In the genomic region with DNA sequence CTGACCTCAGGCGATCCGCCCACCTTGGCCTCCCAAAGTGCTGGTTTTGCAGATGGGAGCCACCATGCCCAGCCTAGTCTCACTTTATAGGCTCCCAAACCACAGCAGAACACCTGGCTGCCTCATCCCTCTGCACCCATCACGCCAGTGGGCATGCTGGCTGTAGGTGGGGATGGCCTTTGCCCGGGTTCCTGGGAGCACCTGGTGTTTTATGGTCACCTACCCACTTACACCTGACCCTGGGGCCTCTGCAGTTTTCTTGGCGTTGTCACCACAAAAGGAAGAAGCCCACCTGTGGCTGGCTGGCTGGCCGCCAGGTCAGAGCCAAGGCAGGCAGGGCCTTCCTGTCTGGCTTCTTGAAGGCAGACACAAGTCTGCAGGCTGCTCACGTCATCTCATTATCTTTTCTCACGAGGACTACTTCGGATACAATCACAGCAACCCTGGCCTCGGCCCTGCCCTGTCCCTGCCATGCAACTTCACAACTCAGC, we compare ENCODE assay signal across 2 cellular contexts.
TF ChIP-seq lines count a peak whose summit lies in the region.

No MANE protein-coding gene starts in this region.

TF ChIP-seq in HEK293, 187 proteins besides CTCF, POLR2A, EP300 and RAD21:
- TF ChIP-seq SCRT2 (tag by site-specific recombination; IDR thresholded peaks at IDR 0.05) (peak; percentile 88), ZIC2 (tag by site-specific recombination; IDR thresholded peaks at IDR 0.05) (peak; percentile 32), ZFHX2 (tag by site-specific recombination; conservative IDR thresholded peaks at IDR 0.05) (0 out of 2 replicates have a peak, but pooled peaks have one; percentile 20), ZSCAN30 (tag by site-specific recombination; IDR thresholded peaks at IDR 0.05) (no peak), SCRT1 (tag by site-specific recombination; IDR thresholded peaks at IDR 0.05; ENCODE audit: borderline replicate concordance) (peak; percentile 69), KLF1 (tag by site-specific recombination; IDR thresholded peaks at IDR 0.05) (no peak)

TF ChIP-seq in WTC11, 78 proteins besides CTCF, POLR2A, EP300 and RAD21:
- no peak for TF ChIP-seq FOXP4 (CRISPR knock-in tag; IDR thresholded peaks at IDR 0.05)
- no peak for TF ChIP-seq IRF2 (CRISPR knock-in tag; IDR thresholded peaks at IDR 0.05; ENCODE audit: borderline replicate concordance, low read depth)
- no peak for TF ChIP-seq TEAD1 (CRISPR knock-in tag; IDR thresholded peaks at IDR 0.05)
- TF ChIP-seq, protein P1, sequence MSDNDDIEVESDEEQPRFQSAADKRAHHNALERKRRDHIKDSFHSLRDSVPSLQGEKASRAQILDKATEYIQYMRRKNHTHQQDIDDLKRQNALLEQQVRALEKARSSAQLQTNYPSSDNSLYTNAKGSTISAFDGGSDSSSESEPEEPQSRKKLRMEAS (CRISPR knock-in tag; IDR thresholded peaks at IDR 0.05) = no peak
- TF ChIP-seq ATF1 (CRISPR knock-in tag; IDR thresholded peaks at IDR 0.05) = no peak
- TF ChIP-seq, protein P2, sequence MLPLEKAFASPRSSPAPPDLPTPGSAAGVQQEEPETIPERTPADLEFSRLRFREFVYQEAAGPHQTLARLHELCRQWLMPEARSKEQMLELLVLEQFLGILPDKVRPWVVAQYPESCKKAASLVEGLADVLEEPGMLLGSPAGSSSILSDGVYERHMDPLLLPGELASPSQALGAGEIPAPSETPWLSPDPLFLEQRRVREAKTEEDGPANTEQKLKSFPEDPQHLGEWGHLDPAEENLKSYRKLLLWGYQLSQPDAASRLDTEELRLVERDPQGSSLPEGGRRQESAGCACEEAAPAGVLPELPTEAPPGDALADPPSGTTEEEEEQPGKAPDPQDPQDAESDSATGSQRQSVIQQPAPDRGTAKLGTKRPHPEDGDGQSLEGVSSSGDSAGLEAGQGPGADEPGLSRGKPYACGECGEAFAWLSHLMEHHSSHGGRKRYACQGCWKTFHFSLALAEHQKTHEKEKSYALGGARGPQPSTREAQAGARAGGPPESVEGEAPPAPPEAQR (CRISPR knock-in tag; IDR thresholded peaks at IDR 0.05) = no peak
- TF ChIP-seq ZBTB21 (CRISPR knock-in tag; IDR thresholded peaks at IDR 0.05; ENCODE audit: borderline replicate concordance) = no peak
